ENCODE assay signal across 7 cellular contexts in the genomic region with DNA sequence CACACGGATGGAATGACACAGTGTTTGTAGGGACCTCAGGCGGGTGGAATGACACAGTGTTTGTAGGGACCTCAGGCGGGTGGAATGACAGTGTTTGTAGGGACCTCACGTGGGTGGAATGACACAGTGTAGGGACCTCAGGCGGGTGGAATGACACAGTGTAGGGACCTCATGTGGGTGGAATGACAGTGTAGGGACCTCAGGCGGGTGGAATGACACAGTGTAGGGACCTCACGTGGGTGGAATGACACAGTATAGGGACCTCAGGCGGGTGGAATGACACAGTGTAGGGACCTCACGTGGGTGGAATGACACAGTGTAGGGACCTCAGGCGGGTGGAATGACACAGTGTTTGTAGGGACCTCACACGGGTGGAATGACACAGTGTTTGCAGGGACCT. TPM values are rescaled to one million over a fixed set of nuclear protein-coding genes. Genes with fewer than 3 reads are reported as not detected.
DNase-seq lines count a peak whose midpoint lies in the region; ATAC-seq and TF ChIP-seq lines count a peak whose summit lies in the region.
"Not testable (repeated sequence)": the region's sequence is repeated elsewhere in the genome, so short reads cannot be mapped to it uniquely, and the experiment has no call there.

No MANE protein-coding gene starts in this region.

- not testable (repeated sequence) for H3K27ac ChIP-seq in Peyer's patch

- peak overlapping the region; percentile 85 for H3K27ac Mint-ChIP-seq in activated CD4-positive, alpha-beta memory T cell treated with anti-CD3 and anti-CD28 coated beads for 36 hours
- peak overlapping the region; percentile 92 for H3K27ac Mint-ChIP-seq in activated T-helper 1 cell treated with anti-CD3 and anti-CD28 coated beads, Interleukin-12 subunit alpha, Interleukin-12 subunit beta, Interleukin-2, Interleukin-4 antibody, amounts not matched to agents 30 ng/mL and 10 ng/mL and 1 ng/mL, durations not matched to agents 14 hours and 24 hours and 36 hours
- H3K27ac Mint-ChIP-seq in activated naive CD4-positive, alpha-beta T cell treated with anti-CD3 and anti-CD28 coated beads for 36 hours: peak overlapping the region; percentile 67
- peak overlapping the region; percentile 76 for H3K27ac Mint-ChIP-seq in activated naive CD8-positive, alpha-beta T cell treated with anti-CD3 and anti-CD28 coated beads for 36 hours
- H3K27ac Mint-ChIP-seq in stimulated activated naive B cell treated with anti-CD40 and anti-IgM and Interleukin-4, amounts not matched to agents 10 μg/mL and 1 μg/mL and 100 μg/mL, for 72 hours: peak overlapping the region; percentile 81

- intact Hi-C loops in activated CD4-positive, alpha-beta memory T cell treated with anti-CD3 and anti-CD28 coated beads for 36 hours (cut with micrococcal nuclease): loop anchor here (1.0 kb wide), 1 partner anchor 14 kb away; no protein-coding TSS in a partner anchor
- intact Hi-C loops in activated T-helper 1 cell treated with anti-CD3 and anti-CD28 coated beads, Interleukin-12 subunit alpha, Interleukin-12 subunit beta, Interleukin-2, Interleukin-4 antibody, amounts not matched to agents 30 ng/mL and 10 ng/mL and 1 ng/mL, durations not matched to agents 14 hours and 24 hours and 36 hours (cut with micrococcal nuclease); activated naive CD4-positive, alpha-beta T cell treated with anti-CD3 and anti-CD28 coated beads for 36 hours (cut with micrococcal nuclease): not testable (repeated sequence)

- H3K27me3 Mint-ChIP-seq in activated CD4-positive, alpha-beta memory T cell treated with anti-CD3 and anti-CD28 coated beads for 36 hours; activated T-helper 1 cell treated with anti-CD3 and anti-CD28 coated beads, Interleukin-12 subunit alpha, Interleukin-12 subunit beta, Interleukin-2, Interleukin-4 antibody, amounts not matched to agents 30 ng/mL and 10 ng/mL and 1 ng/mL, durations not matched to agents 14 hours and 24 hours and 36 hours (ENCODE audit: insufficient read depth); activated naive CD4-positive, alpha-beta T cell treated with anti-CD3 and anti-CD28 coated beads for 36 hours (ENCODE audit: low read depth); activated naive CD8-positive, alpha-beta T cell treated with anti-CD3 and anti-CD28 coated beads for 36 hours; stimulated activated naive B cell treated with anti-CD40 and anti-IgM and Interleukin-4, amounts not matched to agents 10 μg/mL and 1 μg/mL and 100 μg/mL, for 72 hours: not testable (repeated sequence)

- peaks cover 73% of the 10 kb centered on the region for H3K4me1 Mint-ChIP-seq in activated CD4-positive, alpha-beta memory T cell treated with anti-CD3 and anti-CD28 coated beads for 36 hours (ENCODE audit: low read depth)
- peaks cover 54% of the 10 kb centered on the region for H3K4me1 Mint-ChIP-seq in activated T-helper 1 cell treated with anti-CD3 and anti-CD28 coated beads, Interleukin-12 subunit alpha, Interleukin-12 subunit beta, Interleukin-2, Interleukin-4 antibody, amounts not matched to agents 30 ng/mL and 10 ng/mL and 1 ng/mL, durations not matched to agents 14 hours and 24 hours and 36 hours (ENCODE audit: low read depth)
- peaks cover 76% of the 10 kb centered on the region for H3K4me1 Mint-ChIP-seq in activated naive CD4-positive, alpha-beta T cell treated with anti-CD3 and anti-CD28 coated beads for 36 hours (ENCODE audit: low read depth)
- peaks cover 62% of the 10 kb centered on the region for H3K4me1 Mint-ChIP-seq in activated naive CD8-positive, alpha-beta T cell treated with anti-CD3 and anti-CD28 coated beads for 36 hours
- H3K4me1 Mint-ChIP-seq in stimulated activated naive B cell treated with anti-CD40 and anti-IgM and Interleukin-4, amounts not matched to agents 10 μg/mL and 1 μg/mL and 100 μg/mL, for 72 hours: peaks cover 55 to 78% of the 10 kb centered on the region in 2 donors

- H3K27me3 ChIP-seq in Peyer's patch: not testable (repeated sequence)

- not testable (repeated sequence) for H3K36me3 ChIP-seq in Peyer's patch

- not testable (repeated sequence) for H3K4me3 ChIP-seq in Peyer's patch

- TF ChIP-seq POLR2A in Peyer's patch (IDR thresholded peaks at IDR 0.05): not testable (repeated sequence)

- not testable (repeated sequence) for H3K4me3 Mint-ChIP-seq in activated CD4-positive, alpha-beta memory T cell treated with anti-CD3 and anti-CD28 coated beads for 36 hours; activated T-helper 1 cell treated with anti-CD3 and anti-CD28 coated beads, Interleukin-12 subunit alpha, Interleukin-12 subunit beta, Interleukin-2, Interleukin-4 antibody, amounts not matched to agents 30 ng/mL and 10 ng/mL and 1 ng/mL, durations not matched to agents 14 hours and 24 hours and 36 hours; activated naive CD4-positive, alpha-beta T cell treated with anti-CD3 and anti-CD28 coated beads for 36 hours; activated naive CD8-positive, alpha-beta T cell treated with anti-CD3 and anti-CD28 coated beads for 36 hours; stimulated activated naive B cell treated with anti-CD40 and anti-IgM and Interleukin-4, amounts not matched to agents 10 μg/mL and 1 μg/mL and 100 μg/mL, for 72 hours

- H3K9me3 Mint-ChIP-seq in activated CD4-positive, alpha-beta memory T cell treated with anti-CD3 and anti-CD28 coated beads for 36 hours: peaks cover 37% of the 10 kb centered on the region
- H3K9me3 Mint-ChIP-seq in activated T-helper 1 cell treated with anti-CD3 and anti-CD28 coated beads, Interleukin-12 subunit alpha, Interleukin-12 subunit beta, Interleukin-2, Interleukin-4 antibody, amounts not matched to agents 30 ng/mL and 10 ng/mL and 1 ng/mL, durations not matched to agents 14 hours and 24 hours and 36 hours: peaks cover 43% of the 10 kb centered on the region
- H3K9me3 Mint-ChIP-seq in activated naive CD4-positive, alpha-beta T cell treated with anti-CD3 and anti-CD28 coated beads for 36 hours: peaks cover 31% of the 10 kb centered on the region
- H3K9me3 Mint-ChIP-seq in activated naive CD8-positive, alpha-beta T cell treated with anti-CD3 and anti-CD28 coated beads for 36 hours: peaks cover 21% of the 10 kb centered on the region
- peaks cover 3 to 12% of the 10 kb centered on the region in 2 donors for H3K9me3 Mint-ChIP-seq in stimulated activated naive B cell treated with anti-CD40 and anti-IgM and Interleukin-4, amounts not matched to agents 10 μg/mL and 1 μg/mL and 100 μg/mL, for 72 hours

- H3K36me3 Mint-ChIP-seq in activated CD4-positive, alpha-beta memory T cell treated with anti-CD3 and anti-CD28 coated beads for 36 hours: peaks cover 53% of the 10 kb centered on the region
- H3K36me3 Mint-ChIP-seq in activated T-helper 1 cell treated with anti-CD3 and anti-CD28 coated beads, Interleukin-12 subunit alpha, Interleukin-12 subunit beta, Interleukin-2, Interleukin-4 antibody, amounts not matched to agents 30 ng/mL and 10 ng/mL and 1 ng/mL, durations not matched to agents 14 hours and 24 hours and 36 hours (ENCODE audit: low read depth): peaks cover 55% of the 10 kb centered on the region
- H3K36me3 Mint-ChIP-seq in activated naive CD4-positive, alpha-beta T cell treated with anti-CD3 and anti-CD28 coated beads for 36 hours (ENCODE audit: low read depth): peaks cover 40% of the 10 kb centered on the region
- H3K36me3 Mint-ChIP-seq in activated naive CD8-positive, alpha-beta T cell treated with anti-CD3 and anti-CD28 coated beads for 36 hours: peaks cover 63% of the 10 kb centered on the region
- H3K36me3 Mint-ChIP-seq in stimulated activated naive B cell treated with anti-CD40 and anti-IgM and Interleukin-4, amounts not matched to agents 10 μg/mL and 1 μg/mL and 100 μg/mL, for 72 hours: peaks cover 17 to 61% of the 10 kb centered on the region in 2 donors

- not testable (repeated sequence) for H3K4me1 ChIP-seq in Peyer's patch

- not testable (repeated sequence) for H3K9me3 ChIP-seq in Peyer's patch

- TF ChIP-seq CTCF in Peyer's patch (IDR thresholded peaks at IDR 0.05): not testable (repeated sequence)

- ATAC-seq in stimulated activated naive B cell treated with anti-CD40 and anti-IgM and Interleukin-4, amounts not matched to agents 10 μg/mL and 1 μg/mL and 100 μg/mL, for 72 hours (replicated peaks): not testable (repeated sequence)

- peak in 2 of 3 donors; percentile 2 to 6 for DNase-seq in Peyer's patch
- DNase-seq in activated CD4-positive, alpha-beta memory T cell treated with anti-CD3 and anti-CD28 coated beads for 36 hours: peak; percentile 61
- not testable (repeated sequence) for DNase-seq in activated T-helper 1 cell treated with anti-CD3 and anti-CD28 coated beads, Interleukin-12 subunit alpha, Interleukin-12 subunit beta, Interleukin-2, Interleukin-4 antibody, amounts not matched to agents 30 ng/mL and 10 ng/mL and 1 ng/mL, durations not matched to agents 14 hours and 24 hours and 36 hours (ENCODE audit: low spot score); activated naive CD8-positive, alpha-beta T cell treated with anti-CD3 and anti-CD28 coated beads for 36 hours; stimulated activated naive B cell treated with anti-CD40 and anti-IgM and Interleukin-4, amounts not matched to agents 10 μg/mL and 1 μg/mL and 100 μg/mL, for 72 hours
- peak; percentile 26 for DNase-seq in activated naive CD4-positive, alpha-beta T cell treated with anti-CD3 and anti-CD28 coated beads for 36 hours
- peak; percentile 37 for DNase-seq in stimulated activated CD4-positive, alpha-beta T cell treated with anti-CD3 and anti-CD28 coated beads, Interleukin-15, amount 100 ng/mL, for 24 hours

- POLR2A ChIA-PET in activated CD4-positive, alpha-beta memory T cell treated with anti-CD3 and anti-CD28 coated beads for 36 hours (lab: Charles Lee): not testable (repeated sequence)

- CTCF ChIA-PET in activated CD4-positive, alpha-beta memory T cell treated with anti-CD3 and anti-CD28 coated beads for 36 hours (lab: Charles Lee); activated naive CD4-positive, alpha-beta T cell treated with anti-CD3 and anti-CD28 coated beads for 36 hours (lab: Charles Lee): not testable (repeated sequence)

RNA-seq across cellular contexts. Expression of a gene that starts 16.7 kb away (rescaled TPM):
- 10 to 100 TPM; 34.3 to 87.5 (median 48.5) TPM for total RNA-seq in Peyer's patch
- 10 to 100 TPM; 31.9 to 32.3 TPM for total RNA-seq in activated CD4-positive, alpha-beta memory T cell treated with anti-CD3 and anti-CD28 coated beads for 36 hours
- total RNA-seq in activated T-helper 1 cell treated with anti-CD3 and anti-CD28 coated beads, Interleukin-12 subunit alpha, Interleukin-12 subunit beta, Interleukin-2, Interleukin-4 antibody, amounts not matched to agents 30 ng/mL and 10 ng/mL and 1 ng/mL, durations not matched to agents 14 hours and 24 hours and 36 hours: 37.6 and 38.4 TPM in 2 replicates
- 10 to 100 TPM; 31.5 to 34.7 TPM for total RNA-seq in activated naive CD4-positive, alpha-beta T cell treated with anti-CD3 and anti-CD28 coated beads for 36 hours
- 10 to 100 TPM; 24.4 to 25.7 TPM for total RNA-seq in activated naive CD8-positive, alpha-beta T cell treated with anti-CD3 and anti-CD28 coated beads for 36 hours
